In genomic region chr4:183471960-183472708, GRCh38 we compare ENCODE assay signal across 8 cellular contexts. TPM values are rescaled to one million over a fixed set of nuclear protein-coding genes. Genes with fewer than 3 reads are reported as not detected.
DNase-seq lines count a peak whose midpoint lies in the region; ATAC-seq and TF ChIP-seq lines count a peak whose summit lies in the region.

No MANE protein-coding gene starts in this region.

- no peak overlapping the region for H3K27ac ChIP-seq in Peyer's patch
- H3K27ac ChIP-seq in neural progenitor cell = no peak overlapping the region
- no peak overlapping the region for H3K27ac ChIP-seq in stomach

- TF ChIP-seq CTCF in CD14-positive monocyte (IDR thresholded peaks at IDR 0.05) (peak; percentile 94), Peyer's patch (IDR thresholded peaks at IDR 0.05) (peak; percentile 63 to 92 (median 82)), fibroblast of villous mesenchyme (IDR thresholded peaks at IDR 0.05; ENCODE audit: insufficient read depth, low read depth, low read length) (peak; percentile 81), neural progenitor cell (IDR thresholded peaks at IDR 0.05) (peak; percentile 98), stomach (IDR thresholded peaks at IDR 0.05) (peak in 5 of 7 experiments; percentile 66 to 93 (median 88))

- TF ChIP-seq POLR2A in Peyer's patch (IDR thresholded peaks at IDR 0.05) (no peak), stomach (IDR thresholded peaks at IDR 0.05) (no peak)

- no peaks in the 10 kb centered on the region for H3K36me3 ChIP-seq in Peyer's patch
- H3K36me3 ChIP-seq in neural progenitor cell = no peaks in the 10 kb centered on the region
- H3K36me3 ChIP-seq in stomach = no peaks in the 10 kb centered on the region

- H3K4me1 ChIP-seq in Peyer's patch (no peaks in the 10 kb centered on the region), neural progenitor cell (no peaks in the 10 kb centered on the region), stomach (peaks cover 0 to 15% (median 13%) of the 10 kb centered on the region in 4 donors)

- ATAC-seq in GM19395 (IDR thresholded peaks at IDR 0.05; ENCODE audit: unreplicated experiment) = peak; percentile 89

- no peak overlapping the region for H3K4me2 ChIP-seq in neural progenitor cell

- H3K4me3 ChIP-seq in Peyer's patch = no peak overlapping the region
- H3K4me3 ChIP-seq in fibroblast of villous mesenchyme (ENCODE audit: low read depth, low read length) = no peak overlapping the region
- no peak overlapping the region for H3K4me3 ChIP-seq in neural progenitor cell
- no peak overlapping the region for H3K4me3 ChIP-seq in stomach

- H3K9ac ChIP-seq in neural progenitor cell = no peak overlapping the region

- no peak overlapping the region for H2AFZ ChIP-seq in neural progenitor cell (replicated peaks)

- H3K27me3 ChIP-seq in Peyer's patch (no peaks in the 10 kb centered on the region), neural progenitor cell (no peaks in the 10 kb centered on the region), stomach (no peaks in the 10 kb centered on the region)

- H4K20me1 ChIP-seq in neural progenitor cell (ENCODE audit: low read depth) = no peaks in the 10 kb centered on the region

- H3K4me1 Mint-ChIP-seq in CD14-positive monocyte (peaks cover 22% of the 10 kb centered on the region), neural progenitor cell (peaks cover 3% of the 10 kb centered on the region)
- H3K4me1 Mint-ChIP-seq in activated T-helper 1 cell treated with anti-CD3 and anti-CD28 coated beads, Interleukin-12 subunit alpha, Interleukin-12 subunit beta, Interleukin-2, Interleukin-4 antibody, amounts not matched to agents 30 ng/mL and 10 ng/mL and 1 ng/mL, durations not matched to agents 14 hours and 24 hours and 36 hours (ENCODE audit: low read depth) = peaks cover 6% of the 10 kb centered on the region

- peaks cover 5 to 13% (median 9%) of the 10 kb centered on the region in 7 donors for H3K9me3 Mint-ChIP-seq in CD14-positive monocyte
- H3K9me3 Mint-ChIP-seq in activated T-helper 1 cell treated with anti-CD3 and anti-CD28 coated beads, Interleukin-12 subunit alpha, Interleukin-12 subunit beta, Interleukin-2, Interleukin-4 antibody, amounts not matched to agents 30 ng/mL and 10 ng/mL and 1 ng/mL, durations not matched to agents 14 hours and 24 hours and 36 hours = no peaks in the 10 kb centered on the region
- peaks cover 2% of the 10 kb centered on the region for H3K9me3 Mint-ChIP-seq in neural progenitor cell

- H3K79me2 ChIP-seq in neural progenitor cell (ENCODE audit: low read depth) = no peaks in the 10 kb centered on the region

- H3K27me3 Mint-ChIP-seq in CD14-positive monocyte (ENCODE audit: low read depth in 3 of 3) (peaks cover 0 to 5% (median 1%) of the 10 kb centered on the region in 3 donors), neural progenitor cell (ENCODE audit: insufficient read depth, low read depth) (peaks cover 2% of the 10 kb centered on the region)
- H3K27me3 Mint-ChIP-seq in activated T-helper 1 cell treated with anti-CD3 and anti-CD28 coated beads, Interleukin-12 subunit alpha, Interleukin-12 subunit beta, Interleukin-2, Interleukin-4 antibody, amounts not matched to agents 30 ng/mL and 10 ng/mL and 1 ng/mL, durations not matched to agents 14 hours and 24 hours and 36 hours (ENCODE audit: insufficient read depth) = peaks cover 5% of the 10 kb centered on the region

- intact Hi-C loops in CD14-positive monocyte (cut with micrococcal nuclease) (no loop called here), stomach (cut with DNase I; ENCODE audit: low total_unique reads) (loop anchor here (10.0 kb wide), 1 partner anchor 133 kb away; no protein-coding TSS in a partner anchor)
- intact Hi-C loops in activated T-helper 1 cell treated with anti-CD3 and anti-CD28 coated beads, Interleukin-12 subunit alpha, Interleukin-12 subunit beta, Interleukin-2, Interleukin-4 antibody, amounts not matched to agents 30 ng/mL and 10 ng/mL and 1 ng/mL, durations not matched to agents 14 hours and 24 hours and 36 hours (cut with micrococcal nuclease) = loop anchor here (1.0 to 10.0 kb wide), 7 partner anchors 27 to 693 kb away; partner anchors contain the start of genes CDKN2AIP, RWDD4 and TRAPPC11

- H3K36me3 Mint-ChIP-seq in CD14-positive monocyte (no peaks in the 10 kb centered on the region), neural progenitor cell (peaks cover 8% of the 10 kb centered on the region)
- H3K36me3 Mint-ChIP-seq in activated T-helper 1 cell treated with anti-CD3 and anti-CD28 coated beads, Interleukin-12 subunit alpha, Interleukin-12 subunit beta, Interleukin-2, Interleukin-4 antibody, amounts not matched to agents 30 ng/mL and 10 ng/mL and 1 ng/mL, durations not matched to agents 14 hours and 24 hours and 36 hours (ENCODE audit: low read depth) = no peaks in the 10 kb centered on the region

- no peak for TF ChIP-seq EP300 in stomach (IDR thresholded peaks at IDR 0.05)

- peak overlapping the region; percentile 31 to 48 for H3K4me3 Mint-ChIP-seq in CD14-positive monocyte
- H3K4me3 Mint-ChIP-seq in activated T-helper 1 cell treated with anti-CD3 and anti-CD28 coated beads, Interleukin-12 subunit alpha, Interleukin-12 subunit beta, Interleukin-2, Interleukin-4 antibody, amounts not matched to agents 30 ng/mL and 10 ng/mL and 1 ng/mL, durations not matched to agents 14 hours and 24 hours and 36 hours = no peak overlapping the region
- no peak overlapping the region for H3K4me3 Mint-ChIP-seq in neural progenitor cell

- no peaks in the 10 kb centered on the region for H3F3A ChIP-seq in neural progenitor cell (ENCODE audit: low read depth)

- no peaks in the 10 kb centered on the region for H3K9me3 ChIP-seq in Peyer's patch
- no peaks in the 10 kb centered on the region for H3K9me3 ChIP-seq in neural progenitor cell (ENCODE audit: low read depth)
- H3K9me3 ChIP-seq in stomach = no peaks in the 10 kb centered on the region

- DNase-seq in CD14-positive monocyte (ENCODE audit: low spot score) (peak; percentile 57), HT1080 (ENCODE audit: low read depth) (peak; percentile 64), Peyer's patch (peak; percentile 81 to 94 (median 86)), fibroblast of villous mesenchyme (ENCODE audit: low read depth) (peak; percentile 75), neural progenitor cell (ENCODE audit: low spot score) (peak; percentile 89), stomach (peak; percentile 90)
- DNase-seq in activated T-helper 1 cell treated with anti-CD3 and anti-CD28 coated beads, Interleukin-12 subunit alpha, Interleukin-12 subunit beta, Interleukin-2, Interleukin-4 antibody, amounts not matched to agents 30 ng/mL and 10 ng/mL and 1 ng/mL, durations not matched to agents 14 hours and 24 hours and 36 hours (ENCODE audit: low spot score) = peak; percentile 56

- peak overlapping the region in 4 of 7 donors; percentile 2 to 80 (median 60) for H3K27ac Mint-ChIP-seq in CD14-positive monocyte
- no peak overlapping the region for H3K27ac Mint-ChIP-seq in activated T-helper 1 cell treated with anti-CD3 and anti-CD28 coated beads, Interleukin-12 subunit alpha, Interleukin-12 subunit beta, Interleukin-2, Interleukin-4 antibody, amounts not matched to agents 30 ng/mL and 10 ng/mL and 1 ng/mL, durations not matched to agents 14 hours and 24 hours and 36 hours
- H3K27ac Mint-ChIP-seq in neural progenitor cell = no peak overlapping the region

- 11 to 20% (median 13%) methylated on average over 11 of the region's 11 CpGs for WGBS in stomach, 5 donors

RNA-seq across cellular contexts. Expression of gene CDKN2AIP, which starts 27.7 kb away (rescaled TPM):
- polyA plus RNA-seq in CD14-positive monocyte (1 to 10 TPM; 3.1 to 4.4 TPM), stomach (10 to 100 TPM; 11.0 to 21.1 (median 11.4) TPM)
- 18.9 and 23.8 TPM in 2 replicates for total RNA-seq in HT1080 (2014; rRNA removed; shearing (Covaris generic))
- polyA plus RNA-seq in HT1080 (2015; cell fraction: cytosol; rRNA removed) = 18.4 and 20.4 TPM in 2 replicates
- polyA plus RNA-seq in HT1080 (2015; cell fraction: nucleus; rRNA removed) = 25.4 and 25.6 TPM in 2 replicates
- total RNA-seq in Peyer's patch (10 to 100 TPM; 17.9 to 25.2 (median 19.9) TPM), fibroblast of villous mesenchyme (11.9 and 17.3 TPM in 2 replicates), neural progenitor cell (ENCODE audit: low replicate concordance) (35.3 and 38.1 TPM in 2 replicates), stomach (10 to 100 TPM; 19.6 to 44.3 (median 31.7) TPM)
- total RNA-seq in activated T-helper 1 cell treated with anti-CD3 and anti-CD28 coated beads, Interleukin-12 subunit alpha, Interleukin-12 subunit beta, Interleukin-2, Interleukin-4 antibody, amounts not matched to agents 30 ng/mL and 10 ng/mL and 1 ng/mL, durations not matched to agents 14 hours and 24 hours and 36 hours = 23.9 and 24.1 TPM in 2 replicates

RNA-seq across cellular contexts. Expression of gene ING2, which starts 32.7 kb away (rescaled TPM):
- 10 to 100 TPM; 10.5 to 12.2 TPM for polyA plus RNA-seq in CD14-positive monocyte
- 14.0 and 25.4 TPM in 2 replicates for total RNA-seq in HT1080 (2014; rRNA removed; shearing (Covaris generic))
- polyA plus RNA-seq in HT1080 (2015; cell fraction: cytosol; rRNA removed) = 23.3 and 24.9 TPM in 2 replicates
- 7.8 and 8.2 TPM in 2 replicates for polyA plus RNA-seq in HT1080 (2015; cell fraction: nucleus; rRNA removed)
- 10 to 100 TPM; 23.0 to 30.8 (median 25.0) TPM for total RNA-seq in Peyer's patch
- 11.6 and 12.2 TPM in 2 replicates for total RNA-seq in activated T-helper 1 cell treated with anti-CD3 and anti-CD28 coated beads, Interleukin-12 subunit alpha, Interleukin-12 subunit beta, Interleukin-2, Interleukin-4 antibody, amounts not matched to agents 30 ng/mL and 10 ng/mL and 1 ng/mL, durations not matched to agents 14 hours and 24 hours and 36 hours
- total RNA-seq in fibroblast of villous mesenchyme = 6.1 and 8.6 TPM in 2 replicates
- total RNA-seq in neural progenitor cell (ENCODE audit: low replicate concordance) = 20.9 and 38.0 TPM in 2 replicates
- 10 to 100 TPM in 1 of 5 donors, 1 to 10 TPM in 3, under 1 TPM in 1; 0.45 to 15.2 (median 2.9) TPM for total RNA-seq in stomach
- polyA plus RNA-seq in stomach = 10 to 100 TPM; 11.8 to 13.8 (median 13.6) TPM

Comparison
In these comparisons a context has a peak if more than half of its experiments do, and no peak if none do; other contexts are left out.
1. H3K27ac Mint-ChIP-seq: peak in CD14-positive monocyte (4 of 7); none in activated T-helper 1 cell treated with anti-CD3 and anti-CD28 coated beads, Interleukin-12 subunit alpha, Interleukin-12 subunit beta, Interleukin-2, Interleukin-4 antibody, amounts not matched to agents 30 ng/mL and 10 ng/mL and 1 ng/mL, durations not matched to agents 14 hours and 24 hours and 36 hours (single experiment) and neural progenitor cell (single experiment).
2. H3K4me3 Mint-ChIP-seq: peak in CD14-positive monocyte (2 of 2); none in activated T-helper 1 cell treated with anti-CD3 and anti-CD28 coated beads, Interleukin-12 subunit alpha, Interleukin-12 subunit beta, Interleukin-2, Interleukin-4 antibody, amounts not matched to agents 30 ng/mL and 10 ng/mL and 1 ng/mL, durations not matched to agents 14 hours and 24 hours and 36 hours (single experiment) and neural progenitor cell (single experiment).
3. intact Hi-C loops: an anchor here in activated T-helper 1 cell treated with anti-CD3 and anti-CD28 coated beads, Interleukin-12 subunit alpha, Interleukin-12 subunit beta, Interleukin-2, Interleukin-4 antibody, amounts not matched to agents 30 ng/mL and 10 ng/mL and 1 ng/mL, durations not matched to agents 14 hours and 24 hours and 36 hours (1.0 to 10.0 kb wide) and stomach (10.0 kb wide); none called in CD14-positive monocyte.
4. Peak in every context shown above with its lines, with median percentiles within 50 percentile points of each other: DNase-seq and CTCF ChIP-seq.